In genomic region chr1:205700865-205701401, GRCh38 we compare ENCODE assay signal across 1 cellular context.
TF ChIP-seq lines count a peak whose summit lies in the region.

No MANE protein-coding gene starts in this region.

TF ChIP-seq in HEK293, 187 proteins besides CTCF, POLR2A, EP300 and RAD21 (continued from another document):
- TF ChIP-seq, protein P1, sequence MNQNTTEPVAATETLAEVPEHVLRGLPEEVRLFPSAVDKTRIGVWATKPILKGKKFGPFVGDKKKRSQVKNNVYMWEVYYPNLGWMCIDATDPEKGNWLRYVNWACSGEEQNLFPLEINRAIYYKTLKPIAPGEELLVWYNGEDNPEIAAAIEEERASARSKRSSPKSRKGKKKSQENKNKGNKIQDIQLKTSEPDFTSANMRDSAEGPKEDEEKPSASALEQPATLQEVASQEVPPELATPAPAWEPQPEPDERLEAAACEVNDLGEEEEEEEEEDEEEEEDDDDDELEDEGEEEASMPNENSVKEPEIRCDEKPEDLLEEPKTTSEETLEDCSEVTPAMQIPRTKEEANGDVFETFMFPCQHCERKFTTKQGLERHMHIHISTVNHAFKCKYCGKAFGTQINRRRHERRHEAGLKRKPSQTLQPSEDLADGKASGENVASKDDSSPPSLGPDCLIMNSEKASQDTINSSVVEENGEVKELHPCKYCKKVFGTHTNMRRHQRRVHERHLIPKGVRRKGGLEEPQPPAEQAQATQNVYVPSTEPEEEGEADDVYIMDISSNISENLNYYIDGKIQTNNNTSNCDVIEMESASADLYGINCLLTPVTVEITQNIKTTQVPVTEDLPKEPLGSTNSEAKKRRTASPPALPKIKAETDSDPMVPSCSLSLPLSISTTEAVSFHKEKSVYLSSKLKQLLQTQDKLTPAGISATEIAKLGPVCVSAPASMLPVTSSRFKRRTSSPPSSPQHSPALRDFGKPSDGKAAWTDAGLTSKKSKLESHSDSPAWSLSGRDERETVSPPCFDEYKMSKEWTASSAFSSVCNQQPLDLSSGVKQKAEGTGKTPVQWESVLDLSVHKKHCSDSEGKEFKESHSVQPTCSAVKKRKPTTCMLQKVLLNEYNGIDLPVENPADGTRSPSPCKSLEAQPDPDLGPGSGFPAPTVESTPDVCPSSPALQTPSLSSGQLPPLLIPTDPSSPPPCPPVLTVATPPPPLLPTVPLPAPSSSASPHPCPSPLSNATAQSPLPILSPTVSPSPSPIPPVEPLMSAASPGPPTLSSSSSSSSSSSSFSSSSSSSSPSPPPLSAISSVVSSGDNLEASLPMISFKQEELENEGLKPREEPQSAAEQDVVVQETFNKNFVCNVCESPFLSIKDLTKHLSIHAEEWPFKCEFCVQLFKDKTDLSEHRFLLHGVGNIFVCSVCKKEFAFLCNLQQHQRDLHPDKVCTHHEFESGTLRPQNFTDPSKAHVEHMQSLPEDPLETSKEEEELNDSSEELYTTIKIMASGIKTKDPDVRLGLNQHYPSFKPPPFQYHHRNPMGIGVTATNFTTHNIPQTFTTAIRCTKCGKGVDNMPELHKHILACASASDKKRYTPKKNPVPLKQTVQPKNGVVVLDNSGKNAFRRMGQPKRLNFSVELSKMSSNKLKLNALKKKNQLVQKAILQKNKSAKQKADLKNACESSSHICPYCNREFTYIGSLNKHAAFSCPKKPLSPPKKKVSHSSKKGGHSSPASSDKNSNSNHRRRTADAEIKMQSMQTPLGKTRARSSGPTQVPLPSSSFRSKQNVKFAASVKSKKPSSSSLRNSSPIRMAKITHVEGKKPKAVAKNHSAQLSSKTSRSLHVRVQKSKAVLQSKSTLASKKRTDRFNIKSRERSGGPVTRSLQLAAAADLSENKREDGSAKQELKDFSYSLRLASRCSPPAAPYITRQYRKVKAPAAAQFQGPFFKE (tag by site-specific recombination; IDR thresholded peaks at IDR 0.05; ENCODE audit: borderline replicate concordance): no peak
- TF ChIP-seq GLIS1 (tag by site-specific recombination; IDR thresholded peaks at IDR 0.05) (peak; percentile 99), HOXC10 (CRISPR knock-in tag; IDR thresholded peaks at IDR 0.05) (no peak), ZNF785 (tag by site-specific recombination; IDR thresholded peaks at IDR 0.05) (no peak), ZNF157 (tag by site-specific recombination; IDR thresholded peaks at IDR 0.05) (no peak), ZNF416 (tag by site-specific recombination; IDR thresholded peaks at IDR 0.05) (no peak), ZNF175 (tag by site-specific recombination; IDR thresholded peaks at IDR 0.05) (no peak), ZNF596 (tag by site-specific recombination; IDR thresholded peaks at IDR 0.05) (peak; percentile 70), ZNF549 (tag by site-specific recombination; IDR thresholded peaks at IDR 0.05) (no peak), ZBTB17 (tag by site-specific recombination; IDR thresholded peaks at IDR 0.05) (no peak), ZXDB (tag by site-specific recombination; IDR thresholded peaks at IDR 0.05) (no peak), ATF2 (tag by site-specific recombination; IDR thresholded peaks at IDR 0.05; ENCODE audit: low read depth) (no peak), ZNF292 (tag by site-specific recombination; IDR thresholded peaks at IDR 0.05; ENCODE audit: borderline replicate concordance, low read depth) (no peak), ZNF302 (tag by site-specific recombination; IDR thresholded peaks at IDR 0.05; ENCODE audit: low read depth) (no peak), PRDM1 (tag by site-specific recombination; IDR thresholded peaks at IDR 0.05) (no peak), ZBTB7A (tag by site-specific recombination; IDR thresholded peaks at IDR 0.05; ENCODE audit: low read depth) (no peak), ZBTB48 (tag by site-specific recombination; IDR thresholded peaks at IDR 0.05) (peak; percentile 55; the same call in 1 of the 2 replicates), ZFHX2 (tag by site-specific recombination; conservative IDR thresholded peaks at IDR 0.05) (no peak), WT1 (tag by site-specific recombination; IDR thresholded peaks at IDR 0.05) (no peak; the same call in 1 of the 2 replicates), ZNF843 (tag by site-specific recombination; IDR thresholded peaks at IDR 0.05) (no peak), KLF16 (tag by site-specific recombination; IDR thresholded peaks at IDR 0.05) (no peak), ZNF132 (tag by site-specific recombination; IDR thresholded peaks at IDR 0.05; ENCODE audit: borderline replicate concordance) (no peak), SETDB1 (IDR thresholded peaks at IDR 0.05; ENCODE audit: insufficient read length, low read length) (no peak), ZNF146 (tag by site-specific recombination; IDR thresholded peaks at IDR 0.05) (no peak), OVOL3 (tag by site-specific recombination; IDR thresholded peaks at IDR 0.05) (no peak)
- TF ChIP-seq, protein P2, sequence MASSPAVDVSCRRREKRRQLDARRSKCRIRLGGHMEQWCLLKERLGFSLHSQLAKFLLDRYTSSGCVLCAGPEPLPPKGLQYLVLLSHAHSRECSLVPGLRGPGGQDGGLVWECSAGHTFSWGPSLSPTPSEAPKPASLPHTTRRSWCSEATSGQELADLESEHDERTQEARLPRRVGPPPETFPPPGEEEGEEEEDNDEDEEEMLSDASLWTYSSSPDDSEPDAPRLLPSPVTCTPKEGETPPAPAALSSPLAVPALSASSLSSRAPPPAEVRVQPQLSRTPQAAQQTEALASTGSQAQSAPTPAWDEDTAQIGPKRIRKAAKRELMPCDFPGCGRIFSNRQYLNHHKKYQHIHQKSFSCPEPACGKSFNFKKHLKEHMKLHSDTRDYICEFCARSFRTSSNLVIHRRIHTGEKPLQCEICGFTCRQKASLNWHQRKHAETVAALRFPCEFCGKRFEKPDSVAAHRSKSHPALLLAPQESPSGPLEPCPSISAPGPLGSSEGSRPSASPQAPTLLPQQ (tag by site-specific recombination; IDR thresholded peaks at IDR 0.05): no peak
- TF ChIP-seq, protein P3, sequence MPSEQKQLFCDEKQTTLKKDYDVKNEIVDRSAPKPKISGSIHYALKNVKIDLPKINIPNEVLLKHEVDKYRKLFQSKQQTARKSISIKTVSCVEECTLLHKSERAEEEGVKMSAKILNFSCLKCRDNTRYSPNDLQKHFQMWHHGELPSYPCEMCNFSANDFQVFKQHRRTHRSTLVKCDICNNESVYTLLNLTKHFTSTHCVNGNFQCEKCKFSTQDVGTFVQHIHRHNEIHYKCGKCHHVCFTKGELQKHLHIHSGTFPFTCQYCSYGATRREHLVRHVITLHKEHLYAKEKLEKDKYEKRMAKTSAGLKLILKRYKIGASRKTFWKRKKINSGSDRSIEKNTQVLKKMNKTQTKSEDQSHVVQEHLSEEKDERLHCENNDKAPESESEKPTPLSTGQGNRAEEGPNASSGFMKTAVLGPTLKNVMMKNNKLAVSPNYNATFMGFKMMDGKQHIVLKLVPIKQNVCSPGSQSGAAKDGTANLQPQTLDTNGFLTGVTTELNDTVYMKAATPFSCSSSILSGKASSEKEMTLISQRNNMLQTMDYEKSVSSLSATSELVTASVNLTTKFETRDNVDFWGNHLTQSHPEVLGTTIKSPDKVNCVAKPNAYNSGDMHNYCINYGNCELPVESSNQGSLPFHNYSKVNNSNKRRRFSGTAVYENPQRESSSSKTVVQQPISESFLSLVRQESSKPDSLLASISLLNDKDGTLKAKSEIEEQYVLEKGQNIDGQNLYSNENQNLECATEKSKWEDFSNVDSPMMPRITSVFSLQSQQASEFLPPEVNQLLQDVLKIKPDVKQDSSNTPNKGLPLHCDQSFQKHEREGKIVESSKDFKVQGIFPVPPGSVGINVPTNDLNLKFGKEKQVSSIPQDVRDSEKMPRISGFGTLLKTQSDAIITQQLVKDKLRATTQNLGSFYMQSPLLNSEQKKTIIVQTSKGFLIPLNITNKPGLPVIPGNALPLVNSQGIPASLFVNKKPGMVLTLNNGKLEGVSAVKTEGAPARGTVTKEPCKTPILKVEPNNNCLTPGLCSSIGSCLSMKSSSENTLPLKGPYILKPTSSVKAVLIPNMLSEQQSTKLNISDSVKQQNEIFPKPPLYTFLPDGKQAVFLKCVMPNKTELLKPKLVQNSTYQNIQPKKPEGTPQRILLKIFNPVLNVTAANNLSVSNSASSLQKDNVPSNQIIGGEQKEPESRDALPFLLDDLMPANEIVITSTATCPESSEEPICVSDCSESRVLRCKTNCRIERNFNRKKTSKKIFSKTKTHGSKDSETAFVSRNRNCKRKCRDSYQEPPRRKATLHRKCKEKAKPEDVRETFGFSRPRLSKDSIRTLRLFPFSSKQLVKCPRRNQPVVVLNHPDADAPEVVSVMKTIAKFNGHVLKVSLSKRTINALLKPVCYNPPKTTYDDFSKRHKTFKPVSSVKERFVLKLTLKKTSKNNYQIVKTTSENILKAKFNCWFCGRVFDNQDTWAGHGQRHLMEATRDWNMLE (tag by site-specific recombination; conservative IDR thresholded peaks at IDR 0.05; ENCODE audit: low read depth): no peak
- TF ChIP-seq, protein P4, sequence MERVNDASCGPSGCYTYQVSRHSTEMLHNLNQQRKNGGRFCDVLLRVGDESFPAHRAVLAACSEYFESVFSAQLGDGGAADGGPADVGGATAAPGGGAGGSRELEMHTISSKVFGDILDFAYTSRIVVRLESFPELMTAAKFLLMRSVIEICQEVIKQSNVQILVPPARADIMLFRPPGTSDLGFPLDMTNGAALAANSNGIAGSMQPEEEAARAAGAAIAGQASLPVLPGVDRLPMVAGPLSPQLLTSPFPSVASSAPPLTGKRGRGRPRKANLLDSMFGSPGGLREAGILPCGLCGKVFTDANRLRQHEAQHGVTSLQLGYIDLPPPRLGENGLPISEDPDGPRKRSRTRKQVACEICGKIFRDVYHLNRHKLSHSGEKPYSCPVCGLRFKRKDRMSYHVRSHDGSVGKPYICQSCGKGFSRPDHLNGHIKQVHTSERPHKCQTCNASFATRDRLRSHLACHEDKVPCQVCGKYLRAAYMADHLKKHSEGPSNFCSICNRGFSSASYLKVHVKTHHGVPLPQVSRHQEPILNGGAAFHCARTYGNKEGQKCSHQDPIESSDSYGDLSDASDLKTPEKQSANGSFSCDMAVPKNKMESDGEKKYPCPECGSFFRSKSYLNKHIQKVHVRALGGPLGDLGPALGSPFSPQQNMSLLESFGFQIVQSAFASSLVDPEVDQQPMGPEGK (tag by site-specific recombination; IDR thresholded peaks at IDR 0.05): peak; percentile 26
